Comparison of ENCODE assay signal across 14 cellular contexts in genomic region chr2:66573866-66574265, GRCh38.
DNase-seq lines count a peak whose midpoint lies in the region; ATAC-seq and TF ChIP-seq lines count a peak whose summit lies in the region.
"Had no signal": no experiment of that assay in that cellular context is flagged by ENCODE, and none has a peak within 500 bp of the region (broad histone marks: within the 10 kb centered on the region; RNA-seq: fewer than 3 reads in every experiment).

No MANE protein-coding gene starts in this region.

- H3K4me1 Mint-ChIP-seq in WTC11: peaks cover 42% of the 10 kb centered on the region

- POLR2A ChIA-PET in WTC11 (lab: Charles Lee): no interaction called here

- H3K27ac ChIP-seq in thoracic aorta: peak overlapping the region; percentile 4 to 34
- H3K27ac ChIP-seq: A549 had no signal

- H3K4me3 Mint-ChIP-seq in WTC11: peak overlapping the region; percentile 69
- H3K4me3 Mint-ChIP-seq: activated CD4-positive, alpha-beta memory T cell treated with anti-CD3 and anti-CD28 coated beads, Interleukin-2, amount 10 ng/mL, durations not matched to agents 7 days and 5 days; memory B cell had no signal

- H3K27ac Mint-ChIP-seq in WTC11: no peak overlapping the region
- H3K27ac Mint-ChIP-seq: activated CD4-positive, alpha-beta memory T cell treated with anti-CD3 and anti-CD28 coated beads, Interleukin-2, amount 10 ng/mL, durations not matched to agents 7 days and 5 days; memory B cell had no signal

- no peaks in the 10 kb centered on the region for H3K36me3 Mint-ChIP-seq in WTC11
- H3K36me3 Mint-ChIP-seq: memory B cell had no signal

- ATAC-seq in WTC11: peak; percentile 29
- ATAC-seq in thoracic aorta (ENCODE audit: insufficient number of reproducible peaks, low FRiP score, low read depth): no peak
- no peak for ATAC-seq in esophagus mucosa
- ATAC-seq: A549 had no signal

- H3K4me3 ChIP-seq in thoracic aorta: peak overlapping the region; percentile 22

- H3K4me1 ChIP-seq in thoracic aorta (ENCODE audit: control insufficient read depth in 1 of 2, low read depth in 2 of 2): peaks cover 21 to 42% of the 10 kb centered on the region in 2 donors

- peaks cover 8% of the 10 kb centered on the region for H3K36me3 ChIP-seq in thoracic aorta

- peaks cover 17% of the 10 kb centered on the region for H3K27me3 Mint-ChIP-seq in WTC11 (ENCODE audit: low read depth)

- DNase-seq in NCI-H2081 (lab: John Stamatoyannopoulos, UW) (peak; percentile 38 to 51), NCI-H2081 treated with DMSO at 0.1 percent for 48 hours (lab: John Stamatoyannopoulos, UW) (no peak), WTC11 (ENCODE audit: low spot score) (peak; percentile 36), islet precursor cell (peak; percentile 66), thoracic aorta (ENCODE audit: low spot score) (no peak), HUDEP-2 (lab: John Stamatoyannopoulos, UW; ENCODE audit: unreplicated experiment in 76 of 76) (no peak)
- no peak for DNase-seq in stimulated activated CD4-positive, alpha-beta T cell treated with anti-CD3 and anti-CD28 coated beads, Interleukin-2, amount 100 ng/mL, for 48 hours
- DNase-seq: activated CD4-positive, alpha-beta memory T cell treated with anti-CD3 and anti-CD28 coated beads, Interleukin-2, amount 10 ng/mL, durations not matched to agents 7 days and 5 days; amniotic stem cell; NCI-H2029; stimulated activated CD4-positive, alpha-beta T cell treated with anti-CD3 and anti-CD28 coated beads, Interleukin-2, amount 100 ng/mL, for 24 hours had no signal

- H3K9me3 ChIP-seq in thoracic aorta: no peaks in the 10 kb centered on the region
- H3K9me3 ChIP-seq: A549 had no signal

- TF ChIP-seq CTCF in WTC11 (IDR thresholded peaks at IDR 0.05) (no peak), thoracic aorta (IDR thresholded peaks at IDR 0.05) (no peak)

- peaks cover 6% of the 10 kb centered on the region for H3K27me3 ChIP-seq in thoracic aorta (replicated peaks; ENCODE audit: insufficient read depth)

- CTCF ChIA-PET in WTC11 (lab: Charles Lee): interaction anchor here (1.6 to 7.1 kb wide), 4 partner anchors 13 to 144 kb away, joined by 7 to 81 read pairs (median 27); partner anchors contain the start of gene MEIS1

- no peaks in the 10 kb centered on the region for H3K9me3 Mint-ChIP-seq in WTC11
- H3K9me3 Mint-ChIP-seq: activated CD4-positive, alpha-beta memory T cell treated with anti-CD3 and anti-CD28 coated beads, Interleukin-2, amount 10 ng/mL, durations not matched to agents 7 days and 5 days; memory B cell had no signal

TF ChIP-seq in WTC11, 78 proteins besides CTCF, POLR2A, EP300 and RAD21 (continues in another document):
- no peak for TF ChIP-seq STAT6 (CRISPR knock-in tag; conservative IDR thresholded peaks at IDR 0.05; ENCODE audit: low read depth)
- TF ChIP-seq TP53 (CRISPR knock-in tag; IDR thresholded peaks at IDR 0.05): no peak
- no peak for TF ChIP-seq ZNF425 (CRISPR knock-in tag; conservative IDR thresholded peaks at IDR 0.05)
- TF ChIP-seq PREB (CRISPR knock-in tag; IDR thresholded peaks at IDR 0.05; ENCODE audit: borderline replicate concordance): no peak
- TF ChIP-seq MLX (CRISPR knock-in tag; IDR thresholded peaks at IDR 0.05): no peak
- TF ChIP-seq AR (CRISPR knock-in tag; IDR thresholded peaks at IDR 0.05): no peak
- TF ChIP-seq ZNF219 (CRISPR knock-in tag; IDR thresholded peaks at IDR 0.05; ENCODE audit: borderline replicate concordance): no peak
- TF ChIP-seq SP1 (CRISPR knock-in tag; conservative IDR thresholded peaks at IDR 0.05): no peak
- no peak for TF ChIP-seq ATF6 (CRISPR knock-in tag; IDR thresholded peaks at IDR 0.05)
- no peak for TF ChIP-seq GABPB1 (CRISPR knock-in tag; IDR thresholded peaks at IDR 0.05)

Comparison
In these comparisons a context has a peak if more than half of its experiments do, and no peak if none do; other contexts are left out.
1. DNase-seq: peak in NCI-H2081 (2 of 2), WTC11 (single experiment) and islet precursor cell (single experiment); none in NCI-H2081 treated with DMSO at 0.1 percent for 48 hours (single experiment), thoracic aorta (single experiment), stimulated activated CD4-positive, alpha-beta T cell treated with anti-CD3 and anti-CD28 coated beads, Interleukin-2, amount 100 ng/mL, for 48 hours (0 of 2) and HUDEP-2 (0 of 76).